Comparison of ENCODE assay signal across 9 cellular contexts in genomic region chr11:123057604-123058305, GRCh38. TPM values are rescaled to one million over a fixed set of nuclear protein-coding genes. Genes with fewer than 3 reads are reported as not detected.
A peak's percentile ranks its signal among the peaks of the same experiment; 100 is the strongest.
DNase-seq lines count a peak whose midpoint lies in the region; ATAC-seq and TF ChIP-seq lines count a peak whose summit lies in the region.
"Had no signal": no experiment of that assay in that cellular context is flagged by ENCODE, and none has a peak within 500 bp of the region (broad histone marks: within the 10 kb centered on the region; RNA-seq: fewer than 3 reads in every experiment).

No MANE protein-coding gene starts in this region.

- H3K9me3 Mint-ChIP-seq in activated CD8-positive, alpha-beta memory T cell treated with anti-CD3 and anti-CD28 coated beads, Interleukin-2, amount 10 ng/mL, durations not matched to agents 7 days and 5 days (ENCODE audit: low read depth) = no peaks in the 10 kb centered on the region

- peak overlapping the region; percentile 94 for H3K4me2 ChIP-seq in OCI-LY7 (ENCODE audit: low read length)

- intact Hi-C loops in OCI-LY7 (cut with micrococcal nuclease; ENCODE audit: unreplicated experiment) = no loop called here
- intact Hi-C loops in spleen (cut with DNase I; ENCODE audit: low total_unique reads) = loop anchor here (10.0 kb wide), 1 partner anchor 193 kb away; no protein-coding TSS in a partner anchor

- ATAC-seq in activated CD8-positive, alpha-beta memory T cell treated with anti-CD3 and anti-CD28 coated beads, Interleukin-2, amount 10 ng/mL, durations not matched to agents 7 days and 5 days = no peak
- ATAC-seq in HG03354 (IDR thresholded peaks at IDR 0.05; ENCODE audit: poor library complexity, severe bottlenecking, unreplicated experiment) (no peak), HG03460 (IDR thresholded peaks at IDR 0.05; ENCODE audit: unreplicated experiment) (no peak)

- H4K20me1 ChIP-seq in OCI-LY7 (ENCODE audit: insufficient read depth, low read length) = peaks cover 51% of the 10 kb centered on the region

- CTCF ChIA-PET in activated CD8-positive, alpha-beta memory T cell treated with anti-CD3 and anti-CD28 coated beads, Interleukin-2, amount 10 ng/mL, durations not matched to agents 7 days and 5 days (lab: Charles Lee) = interaction anchor here (0.8 to 5.8 kb wide), 12 partner anchors 12 to 421 kb away, joined by 3 to 58 read pairs (median 4); no protein-coding TSS in a partner anchor
- CTCF ChIA-PET in OCI-LY7 (lab: Charles Lee; ENCODE audit: unreplicated experiment) = no interaction called here

- H3K27ac ChIP-seq in OCI-LY7 (ENCODE audit: low read depth, low read length, poor library complexity, severe bottlenecking) = peak overlapping the region; percentile 48
- peak overlapping the region in 6 of 8 donors; percentile 19 to 100 (median 100) for H3K27ac ChIP-seq in spleen

- peaks cover 77% of the 10 kb centered on the region for H3K36me3 Mint-ChIP-seq in activated CD8-positive, alpha-beta memory T cell treated with anti-CD3 and anti-CD28 coated beads, Interleukin-2, amount 10 ng/mL, durations not matched to agents 7 days and 5 days

- peak overlapping the region; percentile 99 for H3K4me3 Mint-ChIP-seq in activated CD8-positive, alpha-beta memory T cell treated with anti-CD3 and anti-CD28 coated beads, Interleukin-2, amount 10 ng/mL, durations not matched to agents 7 days and 5 days

- no peaks in the 10 kb centered on the region for H3K27me3 Mint-ChIP-seq in activated CD8-positive, alpha-beta memory T cell treated with anti-CD3 and anti-CD28 coated beads, Interleukin-2, amount 10 ng/mL, durations not matched to agents 7 days and 5 days

- peak; percentile 27; the same call in 1 of the 2 replicates for TF ChIP-seq CTCF in OCI-LY7 (conservative IDR thresholded peaks at IDR 0.05; ENCODE audit: low read length)
- no peak for TF ChIP-seq CTCF in spleen (IDR thresholded peaks at IDR 0.05 in 8 of 11, conservative IDR thresholded peaks at IDR 0.05 in 3 of 11)

- peak overlapping the region; percentile 100 for H3K27ac Mint-ChIP-seq in activated CD8-positive, alpha-beta memory T cell treated with anti-CD3 and anti-CD28 coated beads, Interleukin-2, amount 10 ng/mL, durations not matched to agents 7 days and 5 days

- WGBS in spleen, 5 donors = 61 to 72% (median 71%) methylated on average over 5 of the region's 5 CpGs

- no peak overlapping the region for H2AFZ ChIP-seq in OCI-LY7 (ENCODE audit: low read length)

- H3K4me1 Mint-ChIP-seq in activated CD8-positive, alpha-beta memory T cell treated with anti-CD3 and anti-CD28 coated beads, Interleukin-2, amount 10 ng/mL, durations not matched to agents 7 days and 5 days = peaks cover 54% of the 10 kb centered on the region

- TSS peak; percentile 73 for BruUV-seq in OCI-LY7 (replicated peaks; lab: Mats Ljungman, UMichigan)

- no peak overlapping the region for H3K9ac ChIP-seq in endocrine pancreas (ENCODE audit: control insufficient read depth, insufficient read depth, low read length)

- H3K4me3 ChIP-seq in OCI-LY7 (ENCODE audit: low read depth, low read length, poor library complexity, severe bottlenecking) (peak overlapping the region; percentile 96), endocrine pancreas (ENCODE audit: control insufficient read depth, insufficient read depth, low read length) (peak overlapping the region; percentile 97), spleen (peak overlapping the region in 5 of 8 donors; percentile 4 to 100 (median 91))

- DNase-seq in activated CD8-positive, alpha-beta memory T cell treated with anti-CD3 and anti-CD28 coated beads, Interleukin-2, amount 10 ng/mL, durations not matched to agents 7 days and 5 days = no peak
- DNase-seq in activated CD8-positive, alpha-beta memory T cell treated with anti-CD3 and anti-CD28 coated beads, Interleukin-2, amount 50 U/mL, for 48 hours = no peak
- no peak for DNase-seq in OCI-LY7 (ENCODE audit: low spot score)
- DNase-seq in spleen = no peak
- no peak for DNase-seq in T1000 (lab: John Stamatoyannopoulos, UW)
- DNase-seq: stimulated activated CD8-positive, alpha-beta memory T cell treated with anti-CD3 and anti-CD28 coated beads, Interleukin-4, amount 100 ng/mL, for 48 hours had no signal

- POLR2A ChIA-PET in OCI-LY7 (lab: Charles Lee) = interaction anchor here (0.6 to 1.1 kb wide), 4 partner anchors 10 to 396 kb away, joined by 3 to 6 read pairs (median 4); no protein-coding TSS in a partner anchor

- no peaks in the 10 kb centered on the region for H3K9me2 ChIP-seq in OCI-LY7 (ENCODE audit: insufficient read depth, low read length)

- H3K36me3 ChIP-seq in OCI-LY7 (ENCODE audit: insufficient read depth, low read length) = peaks cover 89% of the 10 kb centered on the region
- peaks cover 18% of the 10 kb centered on the region for H3K36me3 ChIP-seq in endocrine pancreas (ENCODE audit: control insufficient read depth, insufficient read depth, low read length)
- H3K36me3 ChIP-seq in spleen = peaks cover 4 to 83% (median 77%) of the 10 kb centered on the region in 6 donors

- H3K9me3 ChIP-seq in OCI-LY7 (ENCODE audit: low read length) (no peaks in the 10 kb centered on the region), endocrine pancreas (ENCODE audit: control insufficient read depth, low read length) (no peaks in the 10 kb centered on the region), spleen (no peaks in the 10 kb centered on the region)

- H3K4me1 ChIP-seq in OCI-LY7 (ENCODE audit: insufficient read depth, low read length, poor library complexity, severe bottlenecking) = peaks cover 38% of the 10 kb centered on the region
- H3K4me1 ChIP-seq in endocrine pancreas (ENCODE audit: control insufficient read depth, insufficient read depth, low read length) = peaks cover 7% of the 10 kb centered on the region
- H3K4me1 ChIP-seq in spleen = peaks cover 65 to 82% (median 76%) of the 10 kb centered on the region in 6 donors

- TF ChIP-seq POLR2A in spleen (IDR thresholded peaks at IDR 0.05) = no peak

- H3K79me2 ChIP-seq in OCI-LY7 (ENCODE audit: insufficient read depth, low read depth, low read length) = peaks cover 52% of the 10 kb centered on the region

- H3K27me3 ChIP-seq in endocrine pancreas (ENCODE audit: control insufficient read depth, insufficient read depth, low read length) = no peaks in the 10 kb centered on the region
- H3K27me3 ChIP-seq in spleen (replicated peaks in 1 of 7) = no peaks in the 10 kb centered on the region

RNA-seq across cellular contexts. Expression of gene HSPA8, which starts 4.2 kb away (rescaled TPM):
- 1,000 to 10,000 TPM; 1,728 to 2,522 TPM for total RNA-seq in activated CD8-positive, alpha-beta memory T cell treated with anti-CD3 and anti-CD28 coated beads, Interleukin-2, amount 10 ng/mL, durations not matched to agents 7 days and 5 days
- 1,862 and 1,909 TPM in 2 replicates for total RNA-seq in OCI-LY7 (2014; rRNA removed; shearing (Covaris generic))
- total RNA-seq in OCI-LY7 (2022) (490 and 1,029 TPM in 2 replicates), spleen (1,000 to 10,000 TPM in 1 of 7 donors, 100 to 1,000 TPM in 6; 550 to 1,026 (median 678) TPM)
- 100 to 1,000 TPM; 110 to 369 (median 156) TPM for polyA plus RNA-seq in spleen
